Comparison of ENCODE assay signal across 8 cellular contexts in genomic region chr12:68612675-68613074, GRCh38. TPM values are rescaled to one million over a fixed set of nuclear protein-coding genes. Genes with fewer than 3 reads are reported as not detected.
DNase-seq lines count a peak whose midpoint lies in the region; ATAC-seq and TF ChIP-seq lines count a peak whose summit lies in the region.

No MANE protein-coding gene starts in this region.

- H3K4me3 Mint-ChIP-seq in activated T-cell treated with anti-CD3 and anti-CD28 coated beads, Interleukin-2, amount 50 U/mL, for 72 hours, result peak overlapping the region; percentile 99 to 100

- H3K9me3 Mint-ChIP-seq in activated T-cell treated with anti-CD3 and anti-CD28 coated beads, Interleukin-2, amount 50 U/mL, for 72 hours, result no peaks in the 10 kb centered on the region

- H3K27me3 ChIP-seq in adipocyte (replicated peaks; ENCODE audit: control insufficient read depth, insufficient read depth, low read length) (no peaks in the 10 kb centered on the region), left lung (no peaks in the 10 kb centered on the region), tibial artery (no peaks in the 10 kb centered on the region)

- peaks cover 6% of the 10 kb centered on the region for H3K36me3 ChIP-seq in adipocyte (ENCODE audit: control insufficient read depth, insufficient read depth, low read length, severe bottlenecking)
- H3K36me3 ChIP-seq in left lung, result peaks cover 0 to 7% of the 10 kb centered on the region in 2 donors
- H3K36me3 ChIP-seq in tibial artery, result no peaks in the 10 kb centered on the region

- peak overlapping the region; percentile 99 for H3K27ac Mint-ChIP-seq in activated T-cell treated with anti-CD3 and anti-CD28 coated beads, Interleukin-2, amount 50 U/mL, for 72 hours

- H3K27ac ChIP-seq in left lung, result peak overlapping the region; percentile 94 to 98
- H3K27ac ChIP-seq in tibial artery, result peak overlapping the region; percentile 88 to 96

- H3K4me3 ChIP-seq in adipocyte (ENCODE audit: low read length) (peak overlapping the region; percentile 96), left lung (peak overlapping the region; percentile 54 to 73), tibial artery (peak overlapping the region; percentile 57 to 80)

- peak; percentile 16 to 17 for ATAC-seq in activated T-cell treated with anti-CD3 and anti-CD28 coated beads, Interleukin-2, amount 50 U/mL, for 72 hours (replicated peaks in 1 of 2)
- ATAC-seq in left lung, result no peak

- peaks cover 79% of the 10 kb centered on the region for H3K4me1 Mint-ChIP-seq in activated T-cell treated with anti-CD3 and anti-CD28 coated beads, Interleukin-2, amount 50 U/mL, for 72 hours (ENCODE audit: low read depth)

- H3K9me3 ChIP-seq in adipocyte (ENCODE audit: control insufficient read depth, low read length), result no peaks in the 10 kb centered on the region
- no peaks in the 10 kb centered on the region for H3K9me3 ChIP-seq in left lung
- H3K9me3 ChIP-seq in tibial artery, result no peaks in the 10 kb centered on the region

- H3K9ac ChIP-seq in adipocyte (ENCODE audit: low read length), result peak overlapping the region; percentile 100

- no peak for DNase-seq in activated T-cell treated with anti-CD3 and anti-CD28 coated beads, Interleukin-2, amount 50 U/mL, for 72 hours
- no peak for DNase-seq in activated T-cell treated with anti-CD3 and anti-CD28 coated beads, Interleukin-2, amount 50 U/mL, for 48 hours
- DNase-seq in adipocyte (ENCODE audit: low read depth), result no peak
- DNase-seq in left lung, result no peak
- no peak for DNase-seq in tibial artery
- no peak for DNase-seq in NCI-H2081 treated with DMSO at 0.1 percent for 48 hours (lab: John Stamatoyannopoulos, UW)
- DNase-seq in ureter (ENCODE audit: low spot score), result no peak
- no peak for DNase-seq in stimulated activated CD4-positive, alpha-beta T cell treated with anti-CD3 and anti-CD28 coated beads, Interleukin-4, amount 100 ng/mL, for 4 hours

- no peaks in the 10 kb centered on the region for H3K27me3 Mint-ChIP-seq in activated T-cell treated with anti-CD3 and anti-CD28 coated beads, Interleukin-2, amount 50 U/mL, for 72 hours (ENCODE audit: low read depth)

- intact Hi-C loops in left lung (cut with DNase I), result no loop called here
- intact Hi-C loops in tibial artery (cut with DNase I; ENCODE audit: low total_unique reads), result loop anchor here (5.0 kb wide), 1 partner anchor 250 kb away; no protein-coding TSS in a partner anchor

- peaks cover 40% of the 10 kb centered on the region for H3K4me1 ChIP-seq in adipocyte (ENCODE audit: control insufficient read depth, insufficient read depth, low read length)
- H3K4me1 ChIP-seq in left lung, result peaks cover 32 to 63% of the 10 kb centered on the region in 2 donors
- peaks cover 0 to 62% (median 42%) of the 10 kb centered on the region in 4 donors for H3K4me1 ChIP-seq in tibial artery

- H3K36me3 Mint-ChIP-seq in activated T-cell treated with anti-CD3 and anti-CD28 coated beads, Interleukin-2, amount 50 U/mL, for 72 hours (ENCODE audit: insufficient read depth in 2 of 2), result peaks cover 24 to 33% of the 10 kb centered on the region in 2 donors

- TF ChIP-seq CTCF in left lung (IDR thresholded peaks at IDR 0.05), result no peak
- TF ChIP-seq CTCF in tibial artery (IDR thresholded peaks at IDR 0.05), result no peak

RNA-seq across cellular contexts. Expression of gene RAP1B, which starts 2.0 kb away (rescaled TPM):
- 100 to 1,000 TPM; 162 to 209 TPM for total RNA-seq in activated T-cell treated with anti-CD3 and anti-CD28 coated beads, Interleukin-2, amount 50 U/mL, for 72 hours
- total RNA-seq in left lung (100 to 1,000 TPM; 137 to 171 TPM), ureter (198 TPM)
